ENCODE assay signal across 9 cellular contexts in genomic region chrX:150363561-150364346, GRCh38. TPM values are rescaled to one million over a fixed set of nuclear protein-coding genes. Genes with fewer than 3 reads are reported as not detected.
DNase-seq lines count a peak whose midpoint lies in the region; ATAC-seq, FAIRE-seq and TF ChIP-seq lines count a peak whose summit lies in the region.
"Had no signal": no experiment of that assay in that cellular context is flagged by ENCODE, and none has a peak within 500 bp of the region (broad histone marks: within the 10 kb centered on the region; RNA-seq: fewer than 3 reads in every experiment).

No MANE protein-coding gene starts in this region.

- H4K5ac ChIP-seq in H1 (ENCODE audit: insufficient read length, low read depth, low read length), result no peak overlapping the region

- H3K27me3 ChIP-seq in H1 (replicated peaks in 1 of 4; ENCODE audit: control insufficient read depth in 3 of 4, extremely low read depth in 1 of 4, insufficient read depth in 3 of 4, low read length in 3 of 4) (peaks cover 38 to 72% (median 65%) of the 10 kb centered on the region in 4 experiments), thyroid gland (no peaks in the 10 kb centered on the region)

- H3K23ac ChIP-seq in H1 (ENCODE audit: insufficient read length), result no peak overlapping the region

- H3K23me2 ChIP-seq in H1 (ENCODE audit: low read depth, low read length), result peaks cover 13% of the 10 kb centered on the region; the same call in 1 of the 2 replicates

- no peak overlapping the region for H3K56ac ChIP-seq in H1 (replicated peaks; ENCODE audit: insufficient read length, low read depth, low read length)

- H3K79me2 ChIP-seq in H1 (ENCODE audit: control insufficient read depth in 1 of 2, insufficient read depth in 2 of 2, low read length in 2 of 2), result no peaks in the 10 kb centered on the region

- H3K27me3 Mint-ChIP-seq in activated CD4-positive, alpha-beta T cell treated with anti-CD3 and anti-CD28 coated beads, Interleukin-2, amount 10 ng/mL, durations not matched to agents 24 days and 14 days, result peaks cover 17% of the 10 kb centered on the region
- H3K27me3 Mint-ChIP-seq in T-helper 2 cell treated with Interferon-gamma antibody and Interleukin-4, amounts not matched to agents 5 μg/mL and 100 μg/mL, for 36 hours (ENCODE audit: low read depth), result peaks cover 36% of the 10 kb centered on the region

- peaks cover 4% of the 10 kb centered on the region for H3K36me3 Mint-ChIP-seq in activated CD4-positive, alpha-beta T cell treated with anti-CD3 and anti-CD28 coated beads, Interleukin-2, amount 10 ng/mL, durations not matched to agents 24 days and 14 days (ENCODE audit: low read depth)
- H3K36me3 Mint-ChIP-seq in T-helper 2 cell treated with Interferon-gamma antibody and Interleukin-4, amounts not matched to agents 5 μg/mL and 100 μg/mL, for 36 hours (ENCODE audit: low read depth), result no peaks in the 10 kb centered on the region

- H3K4me3 Mint-ChIP-seq in activated CD4-positive, alpha-beta T cell treated with anti-CD3 and anti-CD28 coated beads, Interleukin-2, amount 10 ng/mL, durations not matched to agents 24 days and 14 days, result peak overlapping the region; percentile 78
- peak overlapping the region; percentile 72 for H3K4me3 Mint-ChIP-seq in T-helper 2 cell treated with Interferon-gamma antibody and Interleukin-4, amounts not matched to agents 5 μg/mL and 100 μg/mL, for 36 hours

- CTCF ChIA-PET in H1 (lab: Charles Lee; ENCODE audit: partially characterized antibody), result interaction anchor here (1.3 to 3.6 kb wide), 6 partner anchors 38 to 204 kb away, joined by 3 to 12 read pairs (median 4); no protein-coding TSS in a partner anchor

- no peak overlapping the region for H4K91ac ChIP-seq in H1 (replicated peaks; ENCODE audit: insufficient read length, low read length)

- 5% methylated on average over 21 of the region's 67 CpGs; no CpG with 5 or more reads in 1 of the 2 experiments for WGBS in H1 (ENCODE audit: extremely low coverage in 1 of 2, insufficient coverage in 1 of 2, insufficient read length in 1 of 2, insufficient replicate concordance in 2 of 2, low coverage in 1 of 2, low lambda C conversion rate in 2 of 2, missing lambda C conversion rate in 1 of 2), 2 experiments
- 0% methylated on average over 24 to 32 of the region's 67 CpGs for WGBS in mesodermal cell (ENCODE audit: insufficient coverage in 2 of 2), 2 experiments
- 0% methylated on average over 1 of the region's 67 CpGs; no CpG with 5 or more reads in 1 of the 2 donors for WGBS in thyroid gland, 2 donors

- DNase-seq in activated CD4-positive, alpha-beta T cell treated with anti-CD3 and anti-CD28 coated beads, Interleukin-2, amount 10 ng/mL, durations not matched to agents 24 days and 14 days, result peak; percentile 72
- DNase-seq in activated CD4-positive, alpha-beta T cell treated with anti-CD3 and anti-CD28 coated beads for 4 hours, result no peak
- DNase-seq in T-helper 2 cell treated with Interferon-gamma antibody and Interleukin-4, amounts not matched to agents 5 μg/mL and 100 μg/mL, for 36 hours (ENCODE audit: low spot score), result peak; percentile 4
- DNase-seq in H1 (ENCODE audit: low read depth in 1 of 2, low spot score in 2 of 2) (peak in 1 of 2 experiments; percentile 50), thyroid gland (peak; percentile 8 to 23), SIG-M5 (lab: John Stamatoyannopoulos, UW) (no peak)

- no peaks in the 10 kb centered on the region for H3K36me3 ChIP-seq in H1 (ENCODE audit: control insufficient read depth in 2 of 4, insufficient read depth in 4 of 4, low read length in 3 of 4)
- no peaks in the 10 kb centered on the region for H3K36me3 ChIP-seq in mesodermal cell (ENCODE audit: control insufficient read depth, insufficient read depth, low read length)
- no peaks in the 10 kb centered on the region for H3K36me3 ChIP-seq in thyroid gland

- TF ChIP-seq POLR2A in H1 (IDR thresholded peaks at IDR 0.05; ENCODE audit: control extremely low read depth in 1 of 2, low read depth in 2 of 2, low read length in 2 of 2) (no peak), thyroid gland (IDR thresholded peaks at IDR 0.05) (no peak)

- no peaks in the 10 kb centered on the region for H3K9me3 Mint-ChIP-seq in activated CD4-positive, alpha-beta T cell treated with anti-CD3 and anti-CD28 coated beads, Interleukin-2, amount 10 ng/mL, durations not matched to agents 24 days and 14 days
- H3K9me3 Mint-ChIP-seq in T-helper 2 cell treated with Interferon-gamma antibody and Interleukin-4, amounts not matched to agents 5 μg/mL and 100 μg/mL, for 36 hours, result no peaks in the 10 kb centered on the region

- no peak overlapping the region for H2BK120ac ChIP-seq in H1 (replicated peaks; ENCODE audit: low read depth, low read length)

- H3K4me3 ChIP-seq in H1 (ENCODE audit: extremely low read depth in 1 of 4, insufficient read depth in 2 of 4, low read depth in 3 of 4, low read length in 4 of 4), result peak overlapping the region; percentile 40 to 66 (median 46)
- H3K4me3 ChIP-seq in mesodermal cell (ENCODE audit: extremely low read depth, insufficient read depth, low read length, poor library complexity, severe bottlenecking), result peak overlapping the region; percentile 45
- peak overlapping the region in 2 of 3 donors; percentile 10 to 49 for H3K4me3 ChIP-seq in thyroid gland (replicated peaks in 1 of 3)

- H3K14ac ChIP-seq in H1 (ENCODE audit: insufficient read length), result no peak overlapping the region

- no peak; a peak in 1 of 4 replicates for TF ChIP-seq RAD21 in H1 (IDR thresholded peaks at IDR 0.05 in 1 of 2, conservative IDR thresholded peaks at IDR 0.05 in 1 of 2; ENCODE audit: low read depth in 2 of 2, low read length in 2 of 2)

- no peak overlapping the region for H2BK15ac ChIP-seq in H1 (ENCODE audit: low read length)

- no peak overlapping the region for H2AK5ac ChIP-seq in H1 (ENCODE audit: low read depth, low read length)

- peak overlapping the region; percentile 90 to 95 for H3K4me2 ChIP-seq in H1 (ENCODE audit: insufficient read depth in 1 of 2, low read depth in 2 of 2, low read length in 2 of 2)

- H3K4me1 ChIP-seq in H1 (replicated peaks in 1 of 4; ENCODE audit: control insufficient read depth in 3 of 4, insufficient read depth in 4 of 4, low read length in 3 of 4), result peaks cover 0 to 8% (median 4%) of the 10 kb centered on the region in 4 experiments; a peak in 5 of 7 replicates
- H3K4me1 ChIP-seq in mesodermal cell (ENCODE audit: control insufficient read depth, insufficient read depth, low read length, poor library complexity, severe bottlenecking), result peaks cover 7% of the 10 kb centered on the region
- H3K4me1 ChIP-seq in thyroid gland, result peaks cover 7 to 8% of the 10 kb centered on the region in 2 donors

- H2BK12ac ChIP-seq in H1 (ENCODE audit: low read depth, low read length), result no peak overlapping the region

- ATAC-seq in GM18873 (IDR thresholded peaks at IDR 0.05; ENCODE audit: low FRiP score, unreplicated experiment), result no peak

- peaks cover 27% of the 10 kb centered on the region for H3K4me1 Mint-ChIP-seq in activated CD4-positive, alpha-beta T cell treated with anti-CD3 and anti-CD28 coated beads, Interleukin-2, amount 10 ng/mL, durations not matched to agents 24 days and 14 days
- peaks cover 18% of the 10 kb centered on the region for H3K4me1 Mint-ChIP-seq in T-helper 2 cell treated with Interferon-gamma antibody and Interleukin-4, amounts not matched to agents 5 μg/mL and 100 μg/mL, for 36 hours (ENCODE audit: low read depth)

- TF ChIP-seq CTCF in H1 (IDR thresholded peaks at IDR 0.05; ENCODE audit: control extremely low read depth in 1 of 3, insufficient read depth in 1 of 3, low read depth in 1 of 3, low read length in 3 of 3), result no peak
- no peak for TF ChIP-seq CTCF in thyroid gland (IDR thresholded peaks at IDR 0.05)

- POLR2A ChIA-PET in H1 (lab: Charles Lee; ENCODE audit: partially characterized antibody), result no interaction called here

- H2AFZ ChIP-seq in H1 (ENCODE audit: low read length), result 0 out of 2 replicates have a peak overlapping the region, but pooled peaks have one; percentile 62

- peak overlapping the region in 1 of 4 experiments; percentile 40; a peak in 1 of 7 replicates for H3K9ac ChIP-seq in H1 (replicated peaks in 1 of 4; ENCODE audit: extremely low read depth in 1 of 4, low read depth in 3 of 4, low read length in 3 of 4)

- H3K27ac Mint-ChIP-seq in activated CD4-positive, alpha-beta T cell treated with anti-CD3 and anti-CD28 coated beads, Interleukin-2, amount 10 ng/mL, durations not matched to agents 24 days and 14 days, result no peak overlapping the region
- H3K27ac Mint-ChIP-seq in T-helper 2 cell treated with Interferon-gamma antibody and Interleukin-4, amounts not matched to agents 5 μg/mL and 100 μg/mL, for 36 hours, result no peak overlapping the region

- no peak overlapping the region for H3K4ac ChIP-seq in H1 (replicated peaks; ENCODE audit: insufficient read length, low read depth, low read length)

- H2BK20ac ChIP-seq in H1 (ENCODE audit: low read length), result no peak overlapping the region

- no peak for FAIRE-seq in H1 (lab: Jason Lieb, UNC)
- FAIRE-seq: colon had no signal

- no peak overlapping the region; the same call in 1 of the 2 replicates for H4K8ac ChIP-seq in H1 (ENCODE audit: extremely low read depth, insufficient read depth, low read length)

- H3K27ac ChIP-seq in H1 (ENCODE audit: low read depth, low read length) (no peak overlapping the region), mesodermal cell (ENCODE audit: low read depth, low read length, severe bottlenecking) (no peak overlapping the region), thyroid gland (peak overlapping the region in 2 of 3 donors; percentile 76 to 83)

- H3K79me1 ChIP-seq in H1 (ENCODE audit: low read depth, low read length), result no peaks in the 10 kb centered on the region

- no peaks in the 10 kb centered on the region for H3K9me3 ChIP-seq in H1 (ENCODE audit: insufficient read depth in 2 of 2, low read depth in 1 of 2, low read length in 1 of 2)
- no peaks in the 10 kb centered on the region for H3K9me3 ChIP-seq in mesodermal cell (ENCODE audit: control insufficient read depth, low read length)
- H3K9me3 ChIP-seq in thyroid gland, result no peaks in the 10 kb centered on the region

- TF ChIP-seq EP300 in H1 (IDR thresholded peaks at IDR 0.05; ENCODE audit: borderline replicate concordance in 1 of 2, low read depth in 2 of 2, low read length in 2 of 2), result no peak

- intact Hi-C loops in activated CD4-positive, alpha-beta T cell treated with anti-CD3 and anti-CD28 coated beads, Interleukin-2, amount 10 ng/mL, durations not matched to agents 24 days and 14 days (cut with micrococcal nuclease), result loop anchor here (1.0 to 10.0 kb wide), 4 partner anchors 116 to 529 kb away; partner anchors contain the start of gene MTM1
- intact Hi-C loops in thyroid gland (cut with DNase I), result no loop called here

- no peak overlapping the region for H2BK5ac ChIP-seq in H1 (ENCODE audit: low read depth, low read length)

- no peak overlapping the region for H3K18ac ChIP-seq in H1 (ENCODE audit: extremely low read depth, low read length)

- H4K20me1 ChIP-seq in H1 (replicated peaks in 1 of 2; ENCODE audit: control insufficient read depth in 1 of 2, insufficient read depth in 2 of 2, low read length in 2 of 2), result no peaks in the 10 kb centered on the region

RNA-seq across cellular contexts. Expression of gene MAMLD1, which starts 0.6 kb away (rescaled TPM):
- total RNA-seq in activated CD4-positive, alpha-beta T cell treated with anti-CD3 and anti-CD28 coated beads, Interleukin-2, amount 10 ng/mL, durations not matched to agents 24 days and 14 days, result 14.2 and 17.0 TPM in 2 replicates
- total RNA-seq in H1 (2021; fragmentation: NEBNext Ultra II Directional; extraction: Animal tissue kit (Norgen Biotek cat#: 25700)), result 0.09 and 0.11 TPM in 2 replicates
- 0.20 and 0.26 TPM in 2 replicates for polyA plus RNA-seq in H1 (2011; rRNA removed)
- 0.21 TPM for polyA plus RNA-seq in H1 (2011; cell fraction: cytosol; rRNA removed)
- 0.37 TPM for polyA plus RNA-seq in H1 (2011; cell fraction: nucleus; rRNA removed)
- 0.15 to 0.21 TPM (median 0.16 TPM) in 4 replicates for polyA plus RNA-seq in H1 (2012, experiment 1 of 2)
- polyA plus RNA-seq in H1 (2012, experiment 2 of 2), result 0.13 TPM
- polyA plus RNA-seq in H1 (2013, experiment 1 of 2), result 0.10 TPM
- polyA plus RNA-seq in H1 (2013, experiment 2 of 2), result 0.07 TPM
- 0.20 and 0.38 TPM in 2 replicates for polyA minus RNA-seq in H1 (2011; rRNA and poly(A)+ RNA removed)
- polyA minus RNA-seq in H1 (2011; cell fraction: cytosol; rRNA and poly(A)+ RNA removed), result not detected
- 0.90 TPM for polyA minus RNA-seq in H1 (2011; cell fraction: nucleus; rRNA and poly(A)+ RNA removed)
- 4.3 TPM for polyA plus RNA-seq in mesodermal cell (2013, experiment 1 of 2)
- 3.0 TPM for polyA plus RNA-seq in mesodermal cell (2013, experiment 2 of 2)
- total RNA-seq in thyroid gland, result 1 to 10 TPM; 1.3 to 2.2 (median 1.8) TPM

Comparison
In these comparisons a context has a peak if more than half of its experiments do, and no peak if none do; other contexts are left out.
1. DNase-seq: peak in activated CD4-positive, alpha-beta T cell treated with anti-CD3 and anti-CD28 coated beads, Interleukin-2, amount 10 ng/mL, durations not matched to agents 24 days and 14 days (single experiment), T-helper 2 cell treated with Interferon-gamma antibody and Interleukin-4, amounts not matched to agents 5 μg/mL and 100 μg/mL, for 36 hours (single experiment) and thyroid gland (2 of 2); none in activated CD4-positive, alpha-beta T cell treated with anti-CD3 and anti-CD28 coated beads for 4 hours (0 of 2) and SIG-M5 (single experiment).
2. H3K27ac ChIP-seq: peak in thyroid gland (2 of 3); none in H1 (single experiment) and mesodermal cell (single experiment).
3. Peak in every context shown above with its lines, with median percentiles within 50 percentile points of each other: H3K4me3 ChIP-seq.